ENCODE assay signal across 4 cellular contexts in genomic region chr2:30590407-30590806, GRCh38.
"Had no signal": no experiment of that assay in that cellular context is flagged by ENCODE, and none has a peak within 500 bp of the region (broad histone marks: within the 10 kb centered on the region; RNA-seq: fewer than 3 reads in every experiment).

No MANE protein-coding gene starts in this region.

- H3K4me3 ChIP-seq: GM23338 had no signal

- DNase-seq: H9, HCEC 1CT had no signal

- FAIRE-seq: HepG2 had no signal
